ENCODE assay signal across 7 cellular contexts in the genomic region with DNA sequence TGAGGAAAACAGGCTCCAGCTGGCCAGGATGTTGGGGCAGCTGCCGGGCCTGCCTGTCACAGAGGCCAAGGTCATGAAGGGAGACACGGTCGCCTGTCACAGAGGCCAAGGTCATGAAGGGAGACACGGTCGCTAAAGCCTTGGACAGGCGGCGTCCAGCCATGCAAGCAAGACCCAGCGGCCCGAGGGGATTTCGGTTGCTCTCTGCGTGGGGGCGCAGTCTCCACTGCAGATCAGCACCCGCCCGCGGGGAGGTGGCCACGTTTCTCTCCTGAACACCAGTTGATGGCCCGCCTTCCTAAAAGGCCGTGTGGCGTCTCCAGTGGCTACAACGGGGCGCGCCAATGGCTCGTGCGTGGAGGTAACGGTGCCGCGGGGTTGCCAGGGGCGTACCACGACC.
"Had no signal": no experiment of that assay in that cellular context is flagged by ENCODE, and none has a peak within 500 bp of the region (broad histone marks: within the 10 kb centered on the region; RNA-seq: fewer than 3 reads in every experiment).

No MANE protein-coding gene starts in this region.

- FAIRE-seq: HTR-8/SVneo had no signal

- H3K27ac ChIP-seq: GM23248 had no signal

- H3K4me3 ChIP-seq: GM23248 had no signal

- H3K9ac ChIP-seq: GM23248 had no signal

- DNase-seq: GM23248, GOT3, H7, HCEC 1CT, KBM-7 had no signal

- H3K36me3 Mint-ChIP-seq: IgD-negative memory B cell had no signal

- H3K27ac Mint-ChIP-seq: IgD-negative memory B cell had no signal

- H3K9me3 Mint-ChIP-seq: IgD-negative memory B cell had no signal

- H2AFZ ChIP-seq: GM23248 had no signal

- H3K4me3 Mint-ChIP-seq: IgD-negative memory B cell had no signal
